Comparison of ENCODE assay signal across 8 cellular contexts in the genomic region with DNA sequence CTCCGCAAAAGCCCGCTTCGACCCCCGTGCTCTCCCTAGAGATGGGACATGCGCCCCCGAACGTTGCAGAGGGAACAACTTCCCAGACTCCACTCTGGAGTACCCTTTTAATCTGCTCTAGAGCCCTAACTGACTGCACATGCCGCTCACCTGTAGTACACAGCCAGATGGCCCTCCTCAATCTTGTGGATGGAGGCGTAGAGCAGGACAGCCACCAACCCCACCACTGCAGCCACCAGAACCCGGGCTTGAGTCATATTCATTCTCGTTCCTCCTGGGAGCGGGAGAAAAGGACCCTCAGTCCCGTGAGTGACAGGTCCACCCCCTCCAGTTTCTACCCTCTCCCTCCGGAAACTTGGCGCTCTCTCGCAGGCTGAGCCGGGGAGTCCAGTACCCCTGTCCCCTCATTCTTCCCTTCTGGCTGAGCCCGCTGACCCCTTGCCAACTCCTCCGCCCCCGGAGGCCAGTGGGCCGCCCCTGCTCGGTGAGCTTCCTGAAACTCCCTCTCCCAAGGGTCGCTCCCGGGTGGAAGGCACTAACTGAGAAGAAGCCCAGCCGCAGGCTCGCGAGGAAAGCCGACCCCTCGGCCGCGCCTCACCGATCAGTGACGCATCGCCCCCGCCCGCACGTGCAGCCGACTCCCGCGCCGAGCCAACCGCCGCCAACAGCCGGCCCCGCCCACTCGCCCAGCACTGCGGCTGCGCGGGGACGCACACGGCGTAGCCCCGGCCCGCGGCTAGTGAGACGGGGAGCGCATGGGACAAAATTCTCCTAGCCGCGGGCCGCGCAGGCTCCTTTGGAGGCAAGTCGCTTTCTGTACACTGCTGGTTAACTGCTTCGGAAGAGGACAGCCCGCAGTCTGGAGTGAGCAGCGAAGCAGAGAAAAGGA. TPM values are rescaled to one million over a fixed set of nuclear protein-coding genes. Genes with fewer than 3 reads are reported as not detected.
DNase-seq lines count a peak whose midpoint lies in the region; ATAC-seq and TF ChIP-seq lines count a peak whose summit lies in the region.

ERLIN1 (minus strand) TSS at position 666 of the 889 bp plus-strand sequence; CDS start at position 263, 403 bp downstream.

- 0 to 1% (median 1%) methylated on average over 65 of the region's 65 CpGs for WGBS in psoas muscle, 3 donors
- WGBS in urinary bladder = under 1% methylated on average over 65 of the region's 65 CpGs

- no peaks in the 10 kb centered on the region for H3K9me3 ChIP-seq in T-helper 17 cell (ENCODE audit: control insufficient read depth, low read length, poor library complexity, severe bottlenecking)
- no peaks in the 10 kb centered on the region for H3K9me3 ChIP-seq in psoas muscle

- peak; percentile 93 for DNase-seq in GM13977 (ENCODE audit: low spot score)
- DNase-seq in NCI-H1694 (lab: John Stamatoyannopoulos, UW) = peak; percentile 55
- DNase-seq in T-helper 17 cell = peak; percentile 90 to 93 (median 90)
- peak; percentile 30 to 93 (median 83) for DNase-seq in amygdala (lab: John Stamatoyannopoulos, UW)
- DNase-seq in left ventricle myocardium superior = peak; percentile 96
- DNase-seq in psoas muscle = peak; percentile 94 to 97

- no peaks in the 10 kb centered on the region for H3K27me3 ChIP-seq in psoas muscle (ENCODE audit: insufficient read depth in 3 of 3, low read length in 2 of 3)

- no peak for TF ChIP-seq CTCF in GM13977 (IDR thresholded peaks at IDR 0.05; ENCODE audit: extremely low read depth, insufficient read depth, missing control alignments)
- TF ChIP-seq CTCF in psoas muscle (IDR thresholded peaks at IDR 0.05) = no peak

- peak within 1 kb of the TSS; percentile 93 for H3K4me3 ChIP-seq in psoas muscle
- H3K4me3 ChIP-seq in urinary bladder (ENCODE audit: low read depth, low read length) = peak within 1 kb of the TSS; percentile 93

- peak within 1 kb of the TSS; percentile 98 for H3K27ac Mint-ChIP-seq in T-helper 17 cell

- H3K27ac ChIP-seq in psoas muscle = peak within 1 kb of the TSS; percentile 93
- H3K27ac ChIP-seq in urinary bladder (ENCODE audit: low read depth) = peak within 1 kb of the TSS; percentile 87

- H3K4me1 Mint-ChIP-seq in T-helper 17 cell = peaks cover 46% of the 10 kb centered on the region

- in situ Hi-C loops in GM13977 (cut with MboI; ENCODE audit: low pct_unique_long_range_greater_than_20kb, low sequenced_read_pairs, unreplicated experiment) = no loop called here

- peaks cover 26% of the 10 kb centered on the region for H3K4me1 ChIP-seq in psoas muscle
- peaks cover 2% of the 10 kb centered on the region for H3K4me1 ChIP-seq in urinary bladder (ENCODE audit: insufficient read depth)

- H3K27me3 Mint-ChIP-seq in T-helper 17 cell = no peaks in the 10 kb centered on the region

- ATAC-seq in HG02870 (IDR thresholded peaks at IDR 0.05; ENCODE audit: unreplicated experiment) (peak; percentile 77), T-helper 17 cell (peak; percentile 94), left ventricle myocardium superior (peak; percentile 99), psoas muscle (peak; percentile 98 to 99 (median 98))

- H3K4me3 Mint-ChIP-seq in T-helper 17 cell = peak within 1 kb of the TSS; percentile 97

- intact Hi-C loops in left ventricle myocardium superior (cut with micrococcal nuclease) (no loop called here), psoas muscle (cut with DNase I) (loop anchor here in 1 of 2 donors (5.0 kb wide), 1 partner anchor 82 kb away; the partner anchor contains the start of gene CWF19L1)

- peaks cover 0 to 45% of the 10 kb centered on the region in 2 donors for H3K36me3 ChIP-seq in psoas muscle (ENCODE audit: insufficient read depth in 1 of 2, low read depth in 1 of 2)
- no peaks in the 10 kb centered on the region for H3K36me3 ChIP-seq in urinary bladder (ENCODE audit: insufficient read depth)

- H3K36me3 Mint-ChIP-seq in T-helper 17 cell (ENCODE audit: low read depth) = peaks cover 6% of the 10 kb centered on the region

RNA-seq across cellular contexts. Expression of gene ERLIN1, which starts in this region (rescaled TPM):
- total RNA-seq in T-helper 17 cell = 1 to 10 TPM; 3.7 to 5.7 TPM
- 7.8 TPM for total RNA-seq in left ventricle myocardium superior
- total RNA-seq in psoas muscle = 10 to 100 TPM in 2 of 4 donors, 1 to 10 TPM in 2; 8.3 to 11.6 (median 10.0) TPM
- polyA plus RNA-seq in psoas muscle = 10 to 100 TPM in 2 of 3 donors, 1 to 10 TPM in 1; 6.8 to 15.2 (median 14.3) TPM
- total RNA-seq in urinary bladder = 33.7 TPM
- polyA plus RNA-seq in urinary bladder = 23.7 TPM

Comparison
In these comparisons a context has a peak if more than half of its experiments do, and no peak if none do; other contexts are left out.
1. Peak in every context shown above with its lines: DNase-seq, ATAC-seq, H3K4me3 ChIP-seq and H3K27ac ChIP-seq.